In the genomic region with DNA sequence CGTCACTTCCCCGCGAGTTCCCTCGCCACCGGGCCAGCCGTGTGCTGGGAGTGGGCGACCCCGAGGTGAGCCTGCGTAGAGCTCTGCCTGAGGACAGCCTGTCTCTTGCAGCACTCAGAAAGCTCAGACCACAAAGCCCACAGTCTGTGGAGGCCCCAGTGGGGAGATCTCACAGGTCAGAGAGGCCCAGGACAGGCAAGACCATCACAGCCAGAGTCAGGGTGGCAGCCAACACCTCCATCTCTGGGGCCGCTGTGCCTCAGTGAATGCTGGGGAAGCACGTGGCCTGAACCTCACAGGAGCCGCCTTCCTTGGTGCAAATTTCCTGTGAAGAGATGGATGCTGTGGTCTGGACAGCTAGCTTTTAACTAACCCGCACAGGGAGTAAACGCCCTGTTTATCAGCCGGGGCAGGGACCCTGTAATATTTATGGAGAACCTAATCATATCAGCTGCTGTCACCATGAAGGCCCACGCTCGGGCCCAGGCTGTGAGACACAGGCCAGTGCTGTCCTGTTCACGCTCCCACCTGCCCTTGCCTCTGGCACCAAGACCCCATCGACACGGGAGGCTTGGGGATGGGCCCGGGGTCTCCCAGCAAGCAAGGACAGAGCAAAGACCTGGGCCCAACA, we compare ENCODE assay signal across 17 cellular contexts. TPM values are rescaled to one million over a fixed set of nuclear protein-coding genes. Genes with fewer than 3 reads are reported as not detected.
DNase-seq lines count a peak whose midpoint lies in the region; ATAC-seq and TF ChIP-seq lines count a peak whose summit lies in the region.
"Had no signal": no experiment of that assay in that cellular context is flagged by ENCODE, and none has a peak within 500 bp of the region (broad histone marks: within the 10 kb centered on the region; RNA-seq: fewer than 3 reads in every experiment).

No MANE protein-coding gene starts in this region.

- no peaks in the 10 kb centered on the region for H3K9me3 ChIP-seq in aorta (ENCODE audit: control insufficient read depth, low read length)
- H3K9me3 ChIP-seq in ascending aorta = no peaks in the 10 kb centered on the region
- H3K9me3 ChIP-seq in PC-3 (ENCODE audit: low read length) = no peaks in the 10 kb centered on the region
- H3K9me3 ChIP-seq: BLaER1 treated with 17β-estradiol and CSF1 and Interleukin-3, amounts not matched to agents 10 nM and 100 nM; MG63 had no signal

- no peaks in the 10 kb centered on the region for H3K9me2 ChIP-seq in PC-3 (replicated peaks; ENCODE audit: low read length)

- H3K27ac ChIP-seq in aorta (ENCODE audit: low read depth in 1 of 2, low read length in 2 of 2) = no peak overlapping the region
- H3K27ac ChIP-seq in ascending aorta = no peak overlapping the region
- no peak overlapping the region for H3K27ac ChIP-seq in PC-3 (ENCODE audit: low read length)
- H3K27ac ChIP-seq: BLaER1 treated with 17β-estradiol and CSF1 and Interleukin-3, amounts not matched to agents 10 nM and 100 nM had no signal

- no peaks in the 10 kb centered on the region for H3K4me1 Mint-ChIP-seq in natural killer cell treated with Interleukin-12 subunit alpha and Interleukin-12 subunit beta and Interleukin-15 and Interleukin-18, amount 100 ng/mL, for 72 hours (ENCODE audit: low read depth in 2 of 2)
- no peaks in the 10 kb centered on the region for H3K4me1 Mint-ChIP-seq in natural killer cell
- H3K4me1 Mint-ChIP-seq: CD8-positive, alpha-beta memory T cell had no signal

- intact Hi-C loops in natural killer cell (cut with micrococcal nuclease) (no loop called here), left colon (cut with DNase I, micrococcal nuclease) (no loop called here), aorta (cut with DNase I) (no loop called here), ascending aorta (cut with DNase I) (no loop called here), PC-3 (cut with micrococcal nuclease) (no loop called here)

- no peak overlapping the region for H3K27ac Mint-ChIP-seq in natural killer cell treated with Interleukin-12 subunit alpha and Interleukin-12 subunit beta and Interleukin-15 and Interleukin-18, amount 100 ng/mL, for 72 hours
- no peak overlapping the region for H3K27ac Mint-ChIP-seq in natural killer cell

- H3K9ac ChIP-seq in PC-3 (ENCODE audit: low read length) = no peak overlapping the region
- H3K9ac ChIP-seq: BLaER1 treated with 17β-estradiol and CSF1 and Interleukin-3, amounts not matched to agents 10 nM and 100 nM had no signal

- H3F3A ChIP-seq in PC-3 (ENCODE audit: low read length, unreplicated experiment) = no peaks in the 10 kb centered on the region

- no peak overlapping the region for H2AFZ ChIP-seq in PC-3 (ENCODE audit: low read length)

- DNase-seq in natural killer cell treated with Interleukin-12 subunit alpha and Interleukin-12 subunit beta and Interleukin-15 and Interleukin-18, amount 100 ng/mL, for 72 hours (ENCODE audit: low spot score) = no peak
- DNase-seq in natural killer cell (no peak), amniotic epithelial cell (ENCODE audit: low read depth) (peak; percentile 31), left colon (no peak), aorta (peak; percentile 38 to 55), ascending aorta (ENCODE audit: low spot score in 2 of 2) (no peak), PC-3 (no peak)
- DNase-seq: CD8-positive, alpha-beta memory T cell; DMS79; Karpas-422; NCI-H1417; NCI-H187 treated with DMSO at 0.1 percent for 48 hours; NCI-H446; NCI-H69 had no signal

- no peaks in the 10 kb centered on the region for H3K36me3 Mint-ChIP-seq in natural killer cell treated with Interleukin-12 subunit alpha and Interleukin-12 subunit beta and Interleukin-15 and Interleukin-18, amount 100 ng/mL, for 72 hours
- H3K36me3 Mint-ChIP-seq in natural killer cell = no peaks in the 10 kb centered on the region

- 90 to 91% methylated on average over 21 of the region's 21 CpGs for WGBS in aorta, 2 donors

- POLR2A ChIA-PET in PC-3 (lab: Charles Lee; ENCODE audit: unreplicated experiment) = interaction anchor here (0.6 kb wide), 1 partner anchor 50 kb away, joined by 3 read pairs; no protein-coding TSS in a partner anchor

- H4K20me1 ChIP-seq in PC-3 (ENCODE audit: low read length) = no peaks in the 10 kb centered on the region

- H3K4me3 ChIP-seq in aorta (ENCODE audit: low read length in 2 of 2) (no peak overlapping the region), ascending aorta (no peak overlapping the region), PC-3 (ENCODE audit: low read length) (no peak overlapping the region)
- H3K4me3 ChIP-seq: BLaER1 treated with 17β-estradiol and CSF1 and Interleukin-3, amounts not matched to agents 10 nM and 100 nM; MG63 had no signal

- no TSS peak for BruUV-seq in PC-3 (replicated peaks; lab: Mats Ljungman, UMichigan)

- no peaks in the 10 kb centered on the region for H3K27me3 ChIP-seq in aorta (ENCODE audit: control insufficient read depth in 1 of 2, insufficient read depth in 2 of 2, low read length in 1 of 2)
- H3K27me3 ChIP-seq in ascending aorta = no peaks in the 10 kb centered on the region
- H3K27me3 ChIP-seq in PC-3 (ENCODE audit: low read length) = no peaks in the 10 kb centered on the region
- H3K27me3 ChIP-seq: BLaER1 treated with 17β-estradiol and CSF1 and Interleukin-3, amounts not matched to agents 10 nM and 100 nM; MG63 had no signal

- no peaks in the 10 kb centered on the region for H3K27me3 Mint-ChIP-seq in natural killer cell treated with Interleukin-12 subunit alpha and Interleukin-12 subunit beta and Interleukin-15 and Interleukin-18, amount 100 ng/mL, for 72 hours
- H3K27me3 Mint-ChIP-seq in natural killer cell (ENCODE audit: low read depth in 2 of 2) = no peaks in the 10 kb centered on the region
- H3K27me3 Mint-ChIP-seq: CD8-positive, alpha-beta memory T cell had no signal

- CTCF ChIA-PET in PC-3 (lab: Charles Lee) = no interaction called here

- no peaks in the 10 kb centered on the region for H3K9me3 Mint-ChIP-seq in natural killer cell treated with Interleukin-12 subunit alpha and Interleukin-12 subunit beta and Interleukin-15 and Interleukin-18, amount 100 ng/mL, for 72 hours
- H3K9me3 Mint-ChIP-seq in natural killer cell = no peaks in the 10 kb centered on the region
- H3K9me3 Mint-ChIP-seq: CD8-positive, alpha-beta memory T cell had no signal

- no peaks in the 10 kb centered on the region for H3K4me1 ChIP-seq in aorta (ENCODE audit: control insufficient read depth in 1 of 2, insufficient read depth in 2 of 2, low read length in 2 of 2)
- H3K4me1 ChIP-seq in ascending aorta = no peaks in the 10 kb centered on the region
- peaks cover 20% of the 10 kb centered on the region for H3K4me1 ChIP-seq in PC-3 (ENCODE audit: insufficient read depth, low read length)

- ATAC-seq in natural killer cell treated with Interleukin-12 subunit alpha and Interleukin-12 subunit beta and Interleukin-15 and Interleukin-18, amount 100 ng/mL, for 72 hours = peak; percentile 18
- no peak for ATAC-seq in natural killer cell
- ATAC-seq in left colon = peak; percentile 10
- no peak for ATAC-seq in aorta (ENCODE audit: low FRiP score)
- no peak for ATAC-seq in GM21529 (IDR thresholded peaks at IDR 0.05; ENCODE audit: unreplicated experiment)
- ATAC-seq in PC-3 = no peak

- H3K4me2 ChIP-seq in PC-3 (ENCODE audit: low read length) = no peak overlapping the region
- H3K4me2 ChIP-seq: BLaER1 treated with 17β-estradiol and CSF1 and Interleukin-3, amounts not matched to agents 10 nM and 100 nM had no signal

- H3K36me3 ChIP-seq in aorta (ENCODE audit: control insufficient read depth in 1 of 2, insufficient read depth in 2 of 2, low read length in 1 of 2) (peaks cover 0 to 6% of the 10 kb centered on the region in 2 donors), ascending aorta (peaks cover 42 to 70% of the 10 kb centered on the region in 2 donors), PC-3 (ENCODE audit: low read depth, low read length) (peaks cover 15% of the 10 kb centered on the region)

- TF ChIP-seq CTCF in natural killer cell (IDR thresholded peaks at IDR 0.05) = no peak
- TF ChIP-seq CTCF in ascending aorta (IDR thresholded peaks at IDR 0.05) = no peak
- TF ChIP-seq CTCF in PC-3 (conservative IDR thresholded peaks at IDR 0.05; ENCODE audit: low read depth, low read length) = no peak

- H3K4me3 Mint-ChIP-seq in natural killer cell treated with Interleukin-12 subunit alpha and Interleukin-12 subunit beta and Interleukin-15 and Interleukin-18, amount 100 ng/mL, for 72 hours = no peak overlapping the region
- no peak overlapping the region for H3K4me3 Mint-ChIP-seq in natural killer cell
- H3K4me3 Mint-ChIP-seq: CD8-positive, alpha-beta memory T cell had no signal

- H3K79me2 ChIP-seq in PC-3 (ENCODE audit: low read length) = peaks cover 16% of the 10 kb centered on the region

RNA-seq across cellular contexts. Expression of a gene that starts 56.9 kb away (rescaled TPM):
- total RNA-seq in natural killer cell treated with Interleukin-12 subunit alpha and Interleukin-12 subunit beta and Interleukin-15 and Interleukin-18, amount 100 ng/mL, for 72 hours = 1 to 10 TPM; 2.2 to 3.6 TPM
- total RNA-seq in natural killer cell = 1 to 10 TPM in 2 of 3 donors, under 1 TPM in 1; 0.86 to 2.3 (median 2.0) TPM
- total RNA-seq in left colon = 10 to 100 TPM; 75.5 to 85.2 TPM
- total RNA-seq in aorta = 100 to 1,000 TPM in 1 of 2 donors, 10 to 100 TPM in 1; 95.8 to 101 TPM
- polyA plus RNA-seq in aorta = 10 to 100 TPM; 18.4 to 31.9 TPM
- 96.5 TPM for total RNA-seq in ascending aorta
- 73.0 and 89.2 TPM in 2 replicates for total RNA-seq in PC-3 (2014; rRNA removed)

Comparison
In these comparisons a context has a peak if more than half of its experiments do, and no peak if none do; other contexts are left out.
1. ATAC-seq: peak in natural killer cell treated with Interleukin-12 subunit alpha and Interleukin-12 subunit beta and Interleukin-15 and Interleukin-18, amount 100 ng/mL, for 72 hours (2 of 2) and left colon (single experiment); none in natural killer cell (0 of 3), aorta (single experiment), GM21529 (single experiment) and PC-3 (single experiment).
2. DNase-seq: peak in amniotic epithelial cell (single experiment) and aorta (2 of 2); none in natural killer cell treated with Interleukin-12 subunit alpha and Interleukin-12 subunit beta and Interleukin-15 and Interleukin-18, amount 100 ng/mL, for 72 hours (single experiment), natural killer cell (single experiment), left colon (0 of 2), ascending aorta (0 of 2) and PC-3 (single experiment).
3. RNA of a gene that starts 56.9 kb away (total RNA-seq): 95.8 to 101 TPM in aorta, 96.5 TPM in ascending aorta (single experiment), 75.5 to 85.2 TPM in left colon and 73.0 to 89.2 TPM in PC-3; 2.2 to 3.6 TPM in natural killer cell treated with Interleukin-12 subunit alpha and Interleukin-12 subunit beta and Interleukin-15 and Interleukin-18, amount 100 ng/mL, for 72 hours and 0.86 to 2.3 TPM in natural killer cell; every median in the first group is over 10 times any median in the second.